19 cellular contexts compared by ENCODE assay signal in the genomic region with DNA sequence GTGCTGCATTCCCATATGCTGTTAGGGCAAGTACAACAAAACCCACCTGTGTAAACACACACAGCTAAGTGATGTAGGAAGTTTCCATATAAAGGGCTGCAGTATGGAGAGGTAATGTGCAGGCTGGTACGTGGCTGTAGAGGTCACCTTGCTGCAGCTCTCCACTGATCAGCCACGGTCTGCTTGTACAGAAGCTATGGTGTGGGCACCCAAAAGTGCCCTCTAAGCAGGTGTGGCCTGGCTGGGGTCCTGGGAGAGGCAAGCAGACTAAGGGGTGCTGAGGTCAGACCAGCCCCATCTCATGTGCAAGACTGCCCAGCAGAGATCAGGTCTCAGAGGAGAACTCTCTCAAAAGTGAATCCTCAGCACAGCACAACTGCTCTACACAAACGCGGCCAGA. TPM values are rescaled to one million over a fixed set of nuclear protein-coding genes. Genes with fewer than 3 reads are reported as not detected.
"Had no signal": no experiment of that assay in that cellular context is flagged by ENCODE, and none has a peak within 500 bp of the region (broad histone marks: within the 10 kb centered on the region; RNA-seq: fewer than 3 reads in every experiment).

No MANE protein-coding gene starts in this region.

RNA-seq across cellular contexts. Expression of gene POTEB3, which starts 32.9 kb away (rescaled TPM):
- total RNA-seq: activated CD4-positive, alpha-beta memory T cell treated with anti-CD3 and anti-CD28 coated beads, Interleukin-2, amount 10 ng/mL, durations not matched to agents 7 days and 5 days; activated CD4-positive, alpha-beta T cell treated with anti-CD3 and anti-CD28 coated beads for 36 hours; activated CD4-positive, alpha-beta T cell treated with anti-CD3 and anti-CD28 coated beads, Interleukin-2, amount 10 ng/mL, durations not matched to agents 7 days and 5 days; activated CD8-positive, alpha-beta memory T cell treated with anti-CD3 and anti-CD28 coated beads, Interleukin-2, amount 10 ng/mL, durations not matched to agents 7 days and 5 days; activated CD8-positive, alpha-beta T cell treated with anti-CD3 and anti-CD28 coated beads, Interleukin-2, amount 10 ng/mL, durations not matched to agents 7 days and 5 days; activated naive CD4-positive, alpha-beta T cell treated with anti-CD3 and anti-CD28 coated beads for 36 hours; activated naive CD4-positive, alpha-beta T cell treated with anti-CD3 and anti-CD28 coated beads, Interleukin-2, amount 50 U/mL, for 72 hours; activated naive CD8-positive, alpha-beta T cell treated with anti-CD3 and anti-CD28 coated beads for 36 hours; activated T-helper 2 cell treated with anti-CD3 and anti-CD28 coated beads, Interferon-gamma antibody, Interleukin-2, Interleukin-4, amounts not matched to agents 10 μg/mL and 5 μg/mL and 100 μg/mL, durations not matched to agents 14 hours and 24 hours and 36 hours; adrenal gland; aorta; astrocyte; body of pancreas; cardiac septum; T-cell; T-helper 1 cell treated with Interleukin-12 subunit alpha and Interleukin-12 subunit beta and Interleukin-4 antibody, amounts not matched to agents 30 ng/mL and 1 ng/mL, for 36 hours; T-helper 17 cell; T-helper 2 cell treated with Interferon-gamma antibody and Interleukin-4, amounts not matched to agents 100 ng/mL and 5 ng/mL, for 36 hours; WTC11 had no signal
- polyA plus RNA-seq: adrenal gland, aorta had no signal
